ENCODE assay signal across 1 cellular context in genomic region chr2:230130668-230131364, GRCh38.
TF ChIP-seq lines count a peak whose summit lies in the region.

No MANE protein-coding gene starts in this region.

TF ChIP-seq in GM23338, 12 proteins besides CTCF, POLR2A, EP300 and RAD21 (continued from another document):
- TF ChIP-seq ZNF462 (CRISPR knock-in tag; IDR thresholded peaks at IDR 0.05) (no peak), NANOG (IDR thresholded peaks at IDR 0.05; ENCODE audit: borderline replicate concordance) (no peak), REST (IDR thresholded peaks at IDR 0.05; ENCODE audit: unreplicated experiment) (no peak), EZH2 (IDR thresholded peaks at IDR 0.05; ENCODE audit: low read depth, unreplicated experiment) (no peak), ZNF114 (CRISPR knock-in tag; IDR thresholded peaks at IDR 0.05) (no peak), JUNB (IDR thresholded peaks at IDR 0.05; ENCODE audit: unreplicated experiment) (no peak), STAT1 (IDR thresholded peaks at IDR 0.05; ENCODE audit: unreplicated experiment) (no peak)
